In the genomic region with DNA sequence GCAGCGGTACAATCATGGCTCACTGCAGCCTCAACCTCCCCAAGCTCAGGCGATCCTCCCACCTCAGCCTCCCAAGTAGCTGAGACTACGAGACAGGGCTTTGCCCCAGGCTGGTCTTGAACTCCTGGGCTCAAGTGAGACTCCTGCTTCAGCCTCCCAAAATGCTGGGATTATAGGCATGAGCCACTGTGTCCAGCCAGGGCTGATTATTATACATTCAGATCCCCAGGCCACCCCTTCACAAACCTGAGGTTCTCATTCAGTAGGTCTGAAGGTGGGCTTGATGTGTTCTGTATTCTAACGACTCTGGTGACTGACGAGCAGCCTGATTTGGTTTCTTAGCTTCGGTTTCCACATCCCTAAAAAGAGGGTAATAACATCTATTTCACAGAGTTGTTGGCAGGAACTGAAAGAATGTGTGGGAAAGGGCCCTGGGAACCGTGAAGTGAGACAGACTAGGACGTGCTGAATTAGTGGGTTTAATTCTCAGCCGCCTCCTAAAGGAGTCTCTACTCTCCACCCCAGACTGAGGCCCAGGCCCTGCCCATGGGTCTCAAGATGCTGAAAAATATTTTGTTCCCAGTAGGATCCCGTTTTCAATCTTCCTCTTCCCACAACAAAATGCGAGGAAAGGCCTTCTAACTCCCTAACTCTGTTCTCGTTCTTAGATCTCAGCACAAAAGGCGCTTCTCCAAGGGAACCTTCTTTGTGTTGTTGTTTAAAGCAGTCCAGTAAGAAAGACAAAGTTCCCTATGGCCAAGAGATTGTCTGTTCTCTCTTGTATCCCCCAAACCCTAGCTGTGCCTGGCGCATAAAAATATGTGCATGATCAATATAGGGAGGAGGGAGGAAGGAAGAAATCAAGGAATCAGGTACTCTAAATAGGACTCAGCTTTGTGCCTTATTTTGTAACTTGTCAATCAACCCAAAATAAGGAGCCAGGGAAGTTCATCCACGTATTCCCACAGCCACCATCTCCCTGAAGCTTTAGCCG, we compare ENCODE assay signal across 19 cellular contexts.
DNase-seq lines count a peak whose midpoint lies in the region; ATAC-seq, FAIRE-seq and TF ChIP-seq lines count a peak whose summit lies in the region.
"Had no signal": no experiment of that assay in that cellular context is flagged by ENCODE, and none has a peak within 500 bp of the region (broad histone marks: within the 10 kb centered on the region; RNA-seq: fewer than 3 reads in every experiment).

No MANE protein-coding gene starts in this region.

- H3K79me2 ChIP-seq in GM12878 (ENCODE audit: control insufficient read depth, insufficient read depth, low read length), result peaks cover 39% of the 10 kb centered on the region
- H3K79me2 ChIP-seq in neural progenitor cell (ENCODE audit: low read depth), result no peaks in the 10 kb centered on the region

- H4K20me1 ChIP-seq in GM12878 (ENCODE audit: control insufficient read depth, insufficient read depth) (no peaks in the 10 kb centered on the region), neural progenitor cell (ENCODE audit: low read depth) (no peaks in the 10 kb centered on the region)

- DNase-seq in GM10266 (ENCODE audit: extremely low spot score) (peak; percentile 56), GM12878 (ENCODE audit: low read depth, low spot score) (peak; percentile 86), neural progenitor cell (ENCODE audit: low spot score) (no peak), RPMI8226 (no peak), prostate gland (ENCODE audit: low spot score) (no peak), lower lobe of right lung (no peak)
- DNase-seq: AML-193; CD4-positive, CD25-positive, alpha-beta regulatory T cell; DMS53; NCI-H1048; NCI-H69; NK-92 treated with Interleukin-12 subunit alpha and Interleukin-12 subunit beta, amount 100 ng/mL, for 24 hours had no signal

- no peaks in the 10 kb centered on the region for H3K36me3 Mint-ChIP-seq in neural progenitor cell
- H3K36me3 Mint-ChIP-seq: CD4-positive, CD25-positive, alpha-beta regulatory T cell had no signal

- no peak overlapping the region for H3K27ac Mint-ChIP-seq in neural progenitor cell
- H3K27ac Mint-ChIP-seq: CD4-positive, CD25-positive, alpha-beta regulatory T cell had no signal

- H3K4me2 ChIP-seq in GM12878 (ENCODE audit: control insufficient read depth, insufficient read depth), result peak overlapping the region; percentile 80
- peak overlapping the region; percentile 27 for H3K4me2 ChIP-seq in neural progenitor cell
- H3K4me2 ChIP-seq: A549 had no signal

- CTCF ChIA-PET in GM12878 (lab: Yijun Ruan, JAX), result interaction anchor here (1.0 to 3.7 kb wide), 2 partner anchors 11 to 26 kb away, joined by 3 to 10 read pairs; no protein-coding TSS in a partner anchor

- no peaks in the 10 kb centered on the region for H3K9me3 Mint-ChIP-seq in neural progenitor cell
- H3K9me3 Mint-ChIP-seq: CD4-positive, CD25-positive, alpha-beta regulatory T cell had no signal

- H2AFZ ChIP-seq in GM12878 (ENCODE audit: control insufficient read depth, low read depth, low read length), result peak overlapping the region; percentile 20; the same call in 1 of the 2 replicates
- H2AFZ ChIP-seq in neural progenitor cell (replicated peaks), result peak overlapping the region; percentile 95

- H3K36me3 ChIP-seq in GM12878 (ENCODE audit: control insufficient read depth in 2 of 2, insufficient read depth in 2 of 2, low read length in 1 of 2) (peaks cover 0 to under 1% of the 10 kb centered on the region in 2 experiments; a peak in 2 of 4 replicates), neural progenitor cell (no peaks in the 10 kb centered on the region), prostate gland (no peaks in the 10 kb centered on the region), lower lobe of right lung (no peaks in the 10 kb centered on the region)
- H3K36me3 ChIP-seq: HAP-1 had no signal

- TF ChIP-seq POLR2A in GM12878 (IDR thresholded peaks at IDR 0.05; ENCODE audit: low read depth, low read length), result no peak
- no peak for TF ChIP-seq POLR2A in prostate gland (IDR thresholded peaks at IDR 0.05)

- ATAC-seq in HG02870 (IDR thresholded peaks at IDR 0.05; ENCODE audit: unreplicated experiment), result peak; percentile 63
- ATAC-seq in GM12878, result peak; percentile 52
- no peak for ATAC-seq in HG03025 (IDR thresholded peaks at IDR 0.05; ENCODE audit: low FRiP score, unreplicated experiment)
- no peak for ATAC-seq in lower lobe of right lung
- ATAC-seq: A549, PC-3 had no signal

- H3K9me3 ChIP-seq in GM12878 (replicated peaks; ENCODE audit: control insufficient read depth, insufficient read depth, low read length) (no peaks in the 10 kb centered on the region; the same call in 2 of the 3 replicates), neural progenitor cell (ENCODE audit: low read depth) (no peaks in the 10 kb centered on the region), prostate gland (no peaks in the 10 kb centered on the region), lower lobe of right lung (no peaks in the 10 kb centered on the region)
- H3K9me3 ChIP-seq: A549, HAP-1 had no signal

- peak overlapping the region; percentile 41; the same call in 1 of the 2 replicates for H3K9ac ChIP-seq in GM12878 (ENCODE audit: control insufficient read depth, insufficient read depth, low read length)
- H3K9ac ChIP-seq in neural progenitor cell, result no peak overlapping the region

- TF ChIP-seq RAD21 in GM12878 (IDR thresholded peaks at IDR 0.05; ENCODE audit: insufficient read depth, low read depth, low read length), result peak; percentile 12; the same call in 1 of the 2 replicates

- H3K27ac ChIP-seq in GM12878 (ENCODE audit: control insufficient read depth, insufficient read depth) (peak overlapping the region; percentile 90), neural progenitor cell (peak overlapping the region; percentile 67), prostate gland (no peak overlapping the region), lower lobe of right lung (no peak overlapping the region)
- H3K27ac ChIP-seq: A549, SK-N-MC had no signal

- H3K27me3 Mint-ChIP-seq in neural progenitor cell (ENCODE audit: insufficient read depth, low read depth), result peaks cover 2% of the 10 kb centered on the region

- H3K4me1 ChIP-seq in GM12878 (ENCODE audit: control insufficient read depth, insufficient read depth, low read length) (peaks cover 34% of the 10 kb centered on the region), neural progenitor cell (peaks cover 14% of the 10 kb centered on the region), prostate gland (replicated peaks) (no peaks in the 10 kb centered on the region), lower lobe of right lung (no peaks in the 10 kb centered on the region)
- H3K4me1 ChIP-seq: A549 had no signal

- intact Hi-C loops in GM12878 (cut with micrococcal nuclease; ENCODE audit: unreplicated experiment), result loop anchor here (1.0 kb wide), 1 partner anchor 27 kb away; no protein-coding TSS in a partner anchor
- intact Hi-C loops in prostate gland (cut with DNase I), result no loop called here
- intact Hi-C loops in lower lobe of right lung (cut with DNase I), result no loop called here

- TF ChIP-seq CTCF in GM10266 (IDR thresholded peaks at IDR 0.05; ENCODE audit: control insufficient read depth, insufficient read depth, low read depth, missing control alignments) (no peak), GM12878 (IDR thresholded peaks at IDR 0.05 in 2 of 3, conservative IDR thresholded peaks at IDR 0.05 in 1 of 3; ENCODE audit: control insufficient read depth in 2 of 3, extremely low read depth in 1 of 3, insufficient read depth in 1 of 3, low read depth in 3 of 3, low read length in 3 of 3) (no peak), neural progenitor cell (IDR thresholded peaks at IDR 0.05) (no peak), prostate gland (IDR thresholded peaks at IDR 0.05) (no peak), lower lobe of right lung (IDR thresholded peaks at IDR 0.05) (no peak)

- H3F3A ChIP-seq in neural progenitor cell (ENCODE audit: low read depth), result peaks cover 7% of the 10 kb centered on the region

- 58% methylated on average over 16 of the region's 16 CpGs for WGBS in GM12878 (ENCODE audit: insufficient coverage, insufficient replicate concordance, low lambda C conversion rate, missing lambda C conversion rate)
- 84% methylated on average over 16 of the region's 16 CpGs for WGBS in prostate gland

- peak; percentile 66 for FAIRE-seq in GM12878 (lab: Jason Lieb, UNC)
- FAIRE-seq: A549, HTR-8/SVneo had no signal

- H3K4me3 Mint-ChIP-seq in neural progenitor cell, result no peak overlapping the region
- H3K4me3 Mint-ChIP-seq: CD4-positive, CD25-positive, alpha-beta regulatory T cell had no signal

- no peak for TF ChIP-seq EP300 in GM12878 (IDR thresholded peaks at IDR 0.05; ENCODE audit: borderline replicate concordance in 1 of 2, control insufficient read depth in 1 of 2, low read depth in 2 of 2, low read length in 2 of 2)

- no TSS peak for BruUV-seq in GM12878 (replicated peaks; lab: Mats Ljungman, UMichigan)

- peaks cover 5% of the 10 kb centered on the region for H3K4me1 Mint-ChIP-seq in neural progenitor cell
- H3K4me1 Mint-ChIP-seq: CD4-positive, CD25-positive, alpha-beta regulatory T cell had no signal

- H3K27me3 ChIP-seq in GM12878 (replicated peaks in 1 of 2; ENCODE audit: control insufficient read depth in 2 of 2, insufficient read depth in 2 of 2, low read length in 1 of 2) (no peaks in the 10 kb centered on the region), neural progenitor cell (no peaks in the 10 kb centered on the region), prostate gland (replicated peaks; ENCODE audit: insufficient read depth) (no peaks in the 10 kb centered on the region), lower lobe of right lung (ENCODE audit: low read depth) (peaks cover 9% of the 10 kb centered on the region)

- H3K4me3 ChIP-seq in GM12878, result peak overlapping the region; percentile 45; the same call in 1 of the 2 replicates
- H3K4me3 ChIP-seq in neural progenitor cell, result no peak overlapping the region
- H3K4me3 ChIP-seq in prostate gland, result no peak overlapping the region
- no peak overlapping the region for H3K4me3 ChIP-seq in lower lobe of right lung
- H3K4me3 ChIP-seq: A549, HAP-1, SK-N-MC had no signal

- in situ Hi-C loops in GM12878 (cut with MboI), result no loop called here

- SMC1A ChIA-PET in GM12878 (lab: Charles Lee; ENCODE audit: uncharacterized antibody, unreplicated experiment), result interaction anchor here (0.6 to 9.2 kb wide), 12 partner anchors 8 to 786 kb away, joined by 3 to 89 read pairs (median 5); no protein-coding TSS in a partner anchor

- RAD21 ChIA-PET in GM12878 (lab: Charles Lee; ENCODE audit: unreplicated experiment), result interaction anchor here (1.0 to 1.8 kb wide), 3 partner anchors 13 to 29 kb away, joined by 5 to 9 read pairs (median 8); no protein-coding TSS in a partner anchor

- POLR2A ChIA-PET in GM12878 (lab: Charles Lee), result interaction anchor here (1.5 to 6.6 kb wide), 3 partner anchors 13 to 27 kb away, joined by 4 to 44 read pairs (median 8); no protein-coding TSS in a partner anchor

TF ChIP-seq in GM12878, 131 proteins besides CTCF, POLR2A, EP300 and RAD21 (continues in another document):
- no peak for TF ChIP-seq ZNF207 (IDR thresholded peaks at IDR 0.05; ENCODE audit: borderline replicate concordance)

Comparison
In these comparisons a context has a peak if more than half of its experiments do, and no peak if none do; other contexts are left out.
1. DNase-seq: peak in GM10266 (single experiment) and GM12878 (single experiment); none in neural progenitor cell (single experiment), RPMI8226 (single experiment), prostate gland (single experiment) and lower lobe of right lung (single experiment).
2. ATAC-seq: peak in HG02870 (single experiment) and GM12878 (single experiment); none in HG03025 (single experiment) and lower lobe of right lung (0 of 2).
3. H3K27ac ChIP-seq: peak in GM12878 (single experiment) and neural progenitor cell (single experiment); none in prostate gland (0 of 2) and lower lobe of right lung (single experiment).